In genomic region chr1:234726359-234726836, GRCh38 we compare ENCODE assay signal across 8 cellular contexts.
DNase-seq lines count a peak whose midpoint lies in the region; ATAC-seq and TF ChIP-seq lines count a peak whose summit lies in the region.

No MANE protein-coding gene starts in this region.

- no peak overlapping the region for H3K4me3 ChIP-seq in thymus (ENCODE audit: low read length)

- peak overlapping the region; percentile 74 for H3K4me3 Mint-ChIP-seq in activated T-cell treated with anti-CD3 and anti-CD28 coated beads, Interleukin-2, amount 50 U/mL, for 24 hours
- H3K4me3 Mint-ChIP-seq in activated CD4-positive, alpha-beta memory T cell treated with anti-CD3 and anti-CD28 coated beads for 36 hours: peak overlapping the region; percentile 60

- peak overlapping the region; percentile 100 for H3K27ac Mint-ChIP-seq in activated T-cell treated with anti-CD3 and anti-CD28 coated beads, Interleukin-2, amount 50 U/mL, for 24 hours
- peak overlapping the region; percentile 96 for H3K27ac Mint-ChIP-seq in activated CD4-positive, alpha-beta memory T cell treated with anti-CD3 and anti-CD28 coated beads for 36 hours

- H3K27ac ChIP-seq in layer of hippocampus (ENCODE audit: low read depth, low read length): peak overlapping the region; percentile 99
- peak overlapping the region; percentile 93 for H3K27ac ChIP-seq in thymus (ENCODE audit: low read depth)

- CTCF ChIA-PET in activated CD4-positive, alpha-beta memory T cell treated with anti-CD3 and anti-CD28 coated beads for 36 hours (lab: Charles Lee): interaction anchor here (1.1 to 3.5 kb wide), 4 partner anchors 115 to 353 kb away, joined by 3 to 29 read pairs (median 6); partner anchors contain the start of gene IRF2BP2

- H3K4me1 Mint-ChIP-seq in activated T-cell treated with anti-CD3 and anti-CD28 coated beads, Interleukin-2, amount 50 U/mL, for 24 hours (ENCODE audit: low read depth): peaks cover 97% of the 10 kb centered on the region
- peaks cover 97% of the 10 kb centered on the region for H3K4me1 Mint-ChIP-seq in activated CD4-positive, alpha-beta memory T cell treated with anti-CD3 and anti-CD28 coated beads for 36 hours (ENCODE audit: low read depth)

- H3K27me3 ChIP-seq in layer of hippocampus (ENCODE audit: control insufficient read depth, insufficient read depth, low read length): no peaks in the 10 kb centered on the region
- no peaks in the 10 kb centered on the region for H3K27me3 ChIP-seq in thymus (ENCODE audit: control insufficient read depth, insufficient read depth)

- H3K9me3 Mint-ChIP-seq in activated T-cell treated with anti-CD3 and anti-CD28 coated beads, Interleukin-2, amount 50 U/mL, for 24 hours: peaks cover 2% of the 10 kb centered on the region
- H3K9me3 Mint-ChIP-seq in activated CD4-positive, alpha-beta memory T cell treated with anti-CD3 and anti-CD28 coated beads for 36 hours: no peaks in the 10 kb centered on the region

- intact Hi-C loops in activated CD4-positive, alpha-beta memory T cell treated with anti-CD3 and anti-CD28 coated beads for 36 hours (cut with micrococcal nuclease): no loop called here

- no peaks in the 10 kb centered on the region for H3K36me3 Mint-ChIP-seq in activated T-cell treated with anti-CD3 and anti-CD28 coated beads, Interleukin-2, amount 50 U/mL, for 24 hours (ENCODE audit: low read depth)
- H3K36me3 Mint-ChIP-seq in activated CD4-positive, alpha-beta memory T cell treated with anti-CD3 and anti-CD28 coated beads for 36 hours: peaks cover 1% of the 10 kb centered on the region

- ATAC-seq in GM21526 (IDR thresholded peaks at IDR 0.05; ENCODE audit: low FRiP score, unreplicated experiment): no peak
- ATAC-seq in HG02981 (IDR thresholded peaks at IDR 0.05; ENCODE audit: unreplicated experiment): no peak

- H3K4me1 ChIP-seq in thymus (ENCODE audit: control insufficient read depth, insufficient read depth, low read length): peaks cover 53% of the 10 kb centered on the region

- H3K27me3 Mint-ChIP-seq in activated T-cell treated with anti-CD3 and anti-CD28 coated beads, Interleukin-2, amount 50 U/mL, for 24 hours: no peaks in the 10 kb centered on the region
- H3K27me3 Mint-ChIP-seq in activated CD4-positive, alpha-beta memory T cell treated with anti-CD3 and anti-CD28 coated beads for 36 hours: no peaks in the 10 kb centered on the region

- POLR2A ChIA-PET in activated CD4-positive, alpha-beta memory T cell treated with anti-CD3 and anti-CD28 coated beads for 36 hours (lab: Charles Lee): interaction anchor here (0.6 to 5.9 kb wide), 7 partner anchors 115 to 349 kb away, joined by 3 to 124 read pairs (median 27); partner anchors contain the start of gene IRF2BP2

- no peaks in the 10 kb centered on the region for H3K36me3 ChIP-seq in thymus (ENCODE audit: control insufficient read depth, insufficient read depth)

- no peak for DNase-seq in activated T-cell treated with anti-CD3 and anti-CD28 coated beads, Interleukin-2, amount 50 U/mL, for 24 hours
- no peak for DNase-seq in activated T-cell treated with anti-CD3 and anti-CD28 coated beads, Interleukin-2, amount 50 U/mL, for 48 hours
- DNase-seq in activated CD4-positive, alpha-beta memory T cell treated with anti-CD3 and anti-CD28 coated beads for 36 hours: no peak
- DNase-seq in GM10266 (ENCODE audit: extremely low spot score): no peak

- WGBS in thymus: 88% methylated on average over 12 of the region's 12 CpGs

- TF ChIP-seq CTCF in GM10266 (IDR thresholded peaks at IDR 0.05; ENCODE audit: control insufficient read depth, insufficient read depth, low read depth, missing control alignments): no peak

- no peaks in the 10 kb centered on the region for H3K9me3 ChIP-seq in thymus (ENCODE audit: control insufficient read depth)
